ENCODE assay signal across 9 cellular contexts in the genomic region with DNA sequence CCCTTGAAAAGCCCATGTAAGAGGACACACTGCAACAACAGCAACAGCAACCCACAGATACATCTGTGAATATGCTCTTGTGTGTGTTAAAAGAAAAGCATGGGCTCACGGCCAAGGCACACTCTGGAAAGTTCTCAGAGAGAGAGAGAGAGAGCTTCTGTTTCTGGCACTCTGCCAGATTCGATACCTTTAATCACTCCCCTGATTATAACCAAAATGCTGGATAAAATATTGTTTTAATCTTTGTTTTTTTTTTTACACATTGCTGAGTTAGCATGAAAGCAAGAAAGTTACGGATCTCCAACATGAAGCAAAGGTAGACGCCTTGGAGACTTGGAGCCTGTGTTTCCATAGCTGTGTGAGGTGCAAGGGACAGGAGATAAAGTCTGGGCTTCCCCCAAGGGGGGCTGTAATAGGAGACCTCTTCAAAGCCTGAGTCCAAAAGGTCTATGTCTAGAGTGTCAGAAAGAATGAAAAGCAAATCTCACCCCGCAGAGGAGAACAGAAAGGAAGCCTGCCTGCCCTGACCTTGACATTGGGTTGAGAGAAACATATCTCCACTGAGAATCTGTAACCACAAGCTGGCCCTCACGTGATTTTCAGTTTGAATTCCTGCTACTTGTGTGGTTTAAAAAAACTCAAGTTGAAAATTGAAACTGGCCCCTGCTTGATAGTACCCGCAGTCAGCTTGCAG.
DNase-seq lines count a peak whose midpoint lies in the region; ATAC-seq lines count a peak whose summit lies in the region.
"Had no signal": no experiment of that assay in that cellular context is flagged by ENCODE, and none has a peak within 500 bp of the region (broad histone marks: within the 10 kb centered on the region; RNA-seq: fewer than 3 reads in every experiment).

No MANE protein-coding gene starts in this region.

- peak; percentile 29 for DNase-seq in CMK (ENCODE audit: low read depth)
- DNase-seq in NOMO-1 (lab: John Stamatoyannopoulos, UW; ENCODE audit: unreplicated experiment in 2 of 2): peak; percentile 22 to 69
- peak; percentile 74 for DNase-seq in iris pigment epithelial cell (ENCODE audit: low read depth)
- DNase-seq in NCI-H2227 treated with DMSO at 0.1 percent for 48 hours (lab: John Stamatoyannopoulos, UW): no peak
- no peak for DNase-seq in GM03348 (ENCODE audit: low spot score)
- DNase-seq: WERI-Rb-1 had no signal

- ATAC-seq in GM21529 (IDR thresholded peaks at IDR 0.05; ENCODE audit: unreplicated experiment): peak; percentile 67
- no peak for ATAC-seq in HG02840 (IDR thresholded peaks at IDR 0.05; ENCODE audit: low FRiP score, unreplicated experiment)
- no peak for ATAC-seq in HG03442 (IDR thresholded peaks at IDR 0.05; ENCODE audit: unreplicated experiment)

Comparison
In these comparisons a context has a peak if more than half of its experiments do, and no peak if none do; other contexts are left out.
1. DNase-seq: peak in CMK (single experiment), NOMO-1 (2 of 2) and iris pigment epithelial cell (single experiment); none in NCI-H2227 treated with DMSO at 0.1 percent for 48 hours (single experiment) and GM03348 (single experiment).